In the genomic region with DNA sequence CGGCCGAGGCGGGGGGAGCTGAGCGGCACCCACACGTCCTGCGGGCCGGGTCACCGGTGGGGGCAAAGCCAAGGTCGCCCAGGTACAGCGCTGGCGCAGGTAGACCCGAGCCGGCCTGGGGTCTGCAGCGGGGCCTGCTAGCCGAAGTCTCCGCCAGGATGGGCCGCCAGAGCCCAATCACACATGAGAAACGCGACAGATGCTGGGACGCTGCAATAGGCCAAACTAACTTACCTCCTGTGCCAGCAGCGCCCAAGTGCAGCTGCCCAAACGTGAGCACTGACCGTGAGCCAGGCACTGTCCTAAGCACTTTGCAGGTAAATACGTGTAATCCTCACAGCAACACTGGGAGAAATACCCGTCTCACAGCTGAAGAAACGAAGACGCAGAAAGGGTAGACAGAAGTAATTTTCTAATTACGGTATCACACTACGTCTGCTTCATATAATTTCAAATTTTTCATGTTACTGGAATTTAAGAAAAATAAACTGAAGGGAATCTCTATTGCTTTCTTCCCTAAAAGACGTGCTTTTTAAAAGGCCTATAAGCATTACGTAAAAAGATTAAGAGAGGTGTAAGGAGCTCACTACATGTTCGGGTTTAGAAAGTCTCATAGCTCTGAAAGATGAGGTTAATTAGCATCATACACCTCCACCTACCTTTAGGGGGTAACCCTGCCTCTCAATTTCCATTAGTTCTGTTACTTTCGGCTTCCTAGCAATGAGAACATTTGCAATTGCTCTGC, we compare ENCODE assay signal across 8 cellular contexts. TPM values are rescaled to one million over a fixed set of nuclear protein-coding genes. Genes with fewer than 3 reads are reported as not detected.
DNase-seq lines count a peak whose midpoint lies in the region; ATAC-seq and TF ChIP-seq lines count a peak whose summit lies in the region.

No MANE protein-coding gene starts in this region.

- H3K4me1 ChIP-seq in heart right ventricle = peaks cover 0 to 11% (median 0%) of the 10 kb centered on the region in 9 donors
- no peaks in the 10 kb centered on the region for H3K4me1 ChIP-seq in gastrocnemius medialis

- in situ Hi-C loops in gastrocnemius medialis (cut with MboI; ENCODE audit: low sequenced_read_pairs in 4 of 4) = no loop called here

- ATAC-seq in heart right ventricle (peak in 2 of 8 donors; percentile 3 to 20), gastrocnemius medialis (no peak), HG02973 (IDR thresholded peaks at IDR 0.05; ENCODE audit: unreplicated experiment) (no peak)

- WGBS in heart right ventricle, 2 donors = 55 to 61% methylated on average over 33 of the region's 33 CpGs

- no peaks in the 10 kb centered on the region for H3K27me3 ChIP-seq in heart right ventricle
- H3K27me3 ChIP-seq in gastrocnemius medialis = no peaks in the 10 kb centered on the region

- H3K9me3 ChIP-seq in SK-N-MC (ENCODE audit: low read depth, low read length) (no peaks in the 10 kb centered on the region), heart right ventricle (peaks cover 0 to 9% (median 0%) of the 10 kb centered on the region in 11 donors), gastrocnemius medialis (no peaks in the 10 kb centered on the region)

- H3K4me3 ChIP-seq in SK-N-MC = peak overlapping the region; percentile 74
- H3K4me3 ChIP-seq in heart right ventricle = peak overlapping the region in 9 of 10 donors; percentile 52 to 67 (median 62)
- peak overlapping the region; percentile 41 to 58 (median 53) for H3K4me3 ChIP-seq in gastrocnemius medialis

- TF ChIP-seq CTCF in heart right ventricle (IDR thresholded peaks at IDR 0.05) (no peak), gastrocnemius medialis (IDR thresholded peaks at IDR 0.05 in 4 of 5, conservative IDR thresholded peaks at IDR 0.05 in 1 of 5) (no peak)

- intact Hi-C loops in heart right ventricle (cut with DNase I) = loop anchor here in 1 of 10 donors (10.0 kb wide), 1 partner anchor 164 kb away; a partner anchor contains a TSS
- intact Hi-C loops in gastrocnemius medialis (cut with DNase I; ENCODE audit: low total_unique reads) = no loop called here

- no peak for TF ChIP-seq POLR2A in gastrocnemius medialis (IDR thresholded peaks at IDR 0.05)

- H3K9ac ChIP-seq in SK-N-MC (ENCODE audit: insufficient read length) = no peak overlapping the region

- no peak overlapping the region for H3K27ac ChIP-seq in SK-N-MC
- peak overlapping the region in 9 of 10 donors; percentile 63 to 80 (median 75) for H3K27ac ChIP-seq in heart right ventricle
- peak overlapping the region; percentile 25 to 63 (median 54) for H3K27ac ChIP-seq in gastrocnemius medialis

- DNase-seq in NCI-H2227 (lab: John Stamatoyannopoulos, UW; ENCODE audit: unreplicated experiment) (peak; percentile 56), NCI-H2227 treated with DMSO at 0.1 percent for 48 hours (lab: John Stamatoyannopoulos, UW) (no peak), SK-N-MC (ENCODE audit: low read depth, low spot score) (no peak), heart right ventricle (no peak), gastrocnemius medialis (no peak), middle frontal gyrus (ENCODE audit: extremely low spot score, low spot score) (no peak), NCI-H1105 (lab: John Stamatoyannopoulos, UW) (no peak)

- H3K36me3 ChIP-seq in SK-N-MC (ENCODE audit: insufficient read depth, low read length) (no peaks in the 10 kb centered on the region), heart right ventricle (no peaks in the 10 kb centered on the region), gastrocnemius medialis (no peaks in the 10 kb centered on the region)

RNA-seq across cellular contexts. Expression of a gene that starts 0.6 kb away (rescaled TPM):
- total RNA-seq in heart right ventricle = 10 to 100 TPM in 6 of 10 donors, 1 to 10 TPM in 4; 9.0 to 24.6 (median 12.5) TPM
- polyA plus RNA-seq in heart right ventricle = 10 to 100 TPM in 1 of 2 donors, 1 to 10 TPM in 1; 5.4 to 24.6 TPM
- 10 to 100 TPM in 1 of 4 donors, 1 to 10 TPM in 3; 2.4 to 10.9 (median 3.8) TPM for total RNA-seq in gastrocnemius medialis
